ENCODE assay signal across 26 cellular contexts in the genomic region with DNA sequence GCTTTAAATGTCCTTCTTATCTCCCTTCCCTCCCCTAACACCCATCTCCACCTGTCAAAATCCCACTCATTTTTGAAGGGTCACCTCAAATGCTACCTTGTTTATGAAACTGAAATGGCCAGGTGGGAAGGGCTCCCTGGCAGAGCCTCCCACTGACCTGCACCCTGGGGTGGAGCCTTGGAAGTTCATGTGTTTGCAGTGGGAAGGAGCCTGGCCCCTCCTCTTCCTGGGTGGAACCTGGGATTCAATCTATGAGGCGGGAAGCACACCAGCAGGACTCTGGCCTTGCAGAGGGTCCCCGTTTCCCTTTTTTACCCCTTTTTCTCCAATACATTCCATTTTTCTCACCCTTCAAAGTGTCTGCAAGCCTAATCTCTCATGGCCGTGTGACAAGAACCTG.
"Had no signal": no experiment of that assay in that cellular context is flagged by ENCODE, and none has a peak within 500 bp of the region (broad histone marks: within the 10 kb centered on the region; RNA-seq: fewer than 3 reads in every experiment).

No MANE protein-coding gene starts in this region.

- H3K9me3 ChIP-seq: left lung, lower lobe of right lung, neutrophil, ovary, sigmoid colon, spleen, suprapubic skin, thoracic aorta, tibial artery, upper lobe of right lung had no signal

- H3K27ac ChIP-seq: left lung, lower lobe of right lung, neural progenitor cell, neutrophil, ovary, sigmoid colon, spleen, suprapubic skin, upper lobe of right lung had no signal

- DNase-seq: hippocampal formation; kidney glomerular epithelial cell; left cardiac atrium; left lung; lower lobe of right lung; mammary epithelial cell; mesenchymal stem cell; naive B cell; natural killer cell; nephron progenitor cell; ovary; retina; right cardiac atrium; sigmoid colon; small intestine; spleen; stimulated activated CD4-positive, alpha-beta T cell treated with anti-CD3 and anti-CD28 coated beads, Interleukin-4, amount 100 ng/mL, for 24 hours; stimulated activated naive CD4-positive, alpha-beta T cell; tibial artery; trophoblast cell; upper lobe of right lung had no signal

- H3K4me3 ChIP-seq: left lung, lower lobe of right lung, neural progenitor cell, ovary, sigmoid colon, spleen, suprapubic skin, thoracic aorta, tibial artery, upper lobe of right lung had no signal

- H3K27me3 ChIP-seq: left lung, neural progenitor cell, neutrophil, ovary, sigmoid colon, spleen, suprapubic skin, tibial artery, upper lobe of right lung had no signal

- H3K4me1 ChIP-seq: left lung, lower lobe of right lung, neural progenitor cell, spleen, suprapubic skin, upper lobe of right lung had no signal

- H3K36me3 ChIP-seq: left lung, lower lobe of right lung, neural progenitor cell, neutrophil, ovary, sigmoid colon, suprapubic skin, thoracic aorta, tibial artery, upper lobe of right lung had no signal

- ATAC-seq: left cardiac atrium; left lung; lower lobe of right lung; natural killer cell; right cardiac atrium; stimulated activated effector memory CD8-positive, alpha-beta T cell treated with anti-CD3 and anti-CD28 coated beads, Interleukin-12 subunit alpha, Interleukin-12 subunit beta, amount 100 ng/mL, for 72 hours; upper lobe of right lung had no signal
